ENCODE assay signal across 2 cellular contexts in the genomic region with DNA sequence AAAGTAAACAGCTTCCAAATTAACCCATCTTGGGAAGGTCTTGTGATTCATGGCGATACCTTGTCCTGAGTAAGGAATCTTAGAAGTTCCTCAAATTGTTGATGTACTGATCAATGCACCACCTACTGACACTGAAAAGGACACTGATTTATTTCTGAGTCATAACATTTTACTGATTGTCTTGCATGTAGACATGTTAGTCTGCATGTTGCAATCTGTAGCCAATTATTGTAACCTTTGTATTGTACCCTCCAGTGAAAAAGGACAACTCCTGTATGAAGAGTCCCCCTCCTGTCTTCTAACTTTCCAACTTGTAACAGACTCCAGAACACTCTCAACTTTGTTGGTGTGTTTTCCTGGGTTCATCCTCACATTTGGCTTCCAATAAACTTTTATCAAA.
TF ChIP-seq lines count a peak whose summit lies in the region.

No MANE protein-coding gene starts in this region.

TF ChIP-seq in A549, 52 proteins besides CTCF, POLR2A, EP300 and RAD21 (continued from another document):
- TF ChIP-seq NR3C1 (IDR thresholded peaks at IDR 0.05) (no peak), CEBPB (IDR thresholded peaks at IDR 0.05) (no peak), HOXA7 (CRISPR knock-in tag; IDR thresholded peaks at IDR 0.05) (no peak), NFE2L2 (conservative IDR thresholded peaks at IDR 0.05; ENCODE audit: low read length) (no peak), HOXB13 (CRISPR knock-in tag; IDR thresholded peaks at IDR 0.05; ENCODE audit: low read depth) (no peak), JUN (IDR thresholded peaks at IDR 0.05) (no peak), CBX8 (IDR thresholded peaks at IDR 0.05) (no peak), BHLHE40 (IDR thresholded peaks at IDR 0.05; ENCODE audit: low read depth, low read length) (no peak), HEYL (CRISPR knock-in tag; IDR thresholded peaks at IDR 0.05) (no peak), RNF2 (IDR thresholded peaks at IDR 0.05; ENCODE audit: borderline replicate concordance, low read depth) (no peak), MYC (IDR thresholded peaks at IDR 0.05; ENCODE audit: borderline replicate concordance, low read length) (no peak), RCOR1 (IDR thresholded peaks at IDR 0.05; ENCODE audit: low read depth, low read length) (no peak)
- TF ChIP-seq, protein P1, sequence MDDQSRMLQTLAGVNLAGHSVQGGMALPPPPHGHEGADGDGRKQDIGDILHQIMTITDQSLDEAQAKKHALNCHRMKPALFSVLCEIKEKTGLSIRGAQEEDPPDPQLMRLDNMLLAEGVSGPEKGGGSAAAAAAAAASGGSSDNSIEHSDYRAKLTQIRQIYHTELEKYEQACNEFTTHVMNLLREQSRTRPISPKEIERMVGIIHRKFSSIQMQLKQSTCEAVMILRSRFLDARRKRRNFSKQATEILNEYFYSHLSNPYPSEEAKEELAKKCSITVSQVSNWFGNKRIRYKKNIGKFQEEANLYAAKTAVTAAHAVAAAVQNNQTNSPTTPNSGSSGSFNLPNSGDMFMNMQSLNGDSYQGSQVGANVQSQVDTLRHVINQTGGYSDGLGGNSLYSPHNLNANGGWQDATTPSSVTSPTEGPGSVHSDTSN (IDR thresholded peaks at IDR 0.05) = no peak

TF ChIP-seq in K562, 482 proteins besides CTCF, POLR2A, EP300 and RAD21 (continued from another document):
- TF ChIP-seq CEBPG (CRISPR knock-in tag; IDR thresholded peaks at IDR 0.05) = no peak
- peak in 1 of 2 experiments; percentile 78; a peak in 2 of 4 replicates for TF ChIP-seq CEBPG (tag; conservative IDR thresholded peaks at IDR 0.05 in 1 of 2, IDR thresholded peaks at IDR 0.05 in 1 of 2)
